27 cellular contexts compared by ENCODE assay signal in genomic region chr7:157205438-157205837, GRCh38.
DNase-seq lines count a peak whose midpoint lies in the region; ATAC-seq, FAIRE-seq and TF ChIP-seq lines count a peak whose summit lies in the region.
"Had no signal": no experiment of that assay in that cellular context is flagged by ENCODE, and none has a peak within 500 bp of the region (broad histone marks: within the 10 kb centered on the region; RNA-seq: fewer than 3 reads in every experiment).

No MANE protein-coding gene starts in this region.

- no peak for TF ChIP-seq POLR2A in K562 (conservative IDR thresholded peaks at IDR 0.05)

- no peak overlapping the region for H2AFZ ChIP-seq in K562 (ENCODE audit: low read depth, low read length)
- H2AFZ ChIP-seq: GM23248 had no signal

- POLR2A ChIA-PET in K562 (lab: Yijun Ruan, JAX) = interaction anchor here (0.9 to 2.5 kb wide), 2 partner anchors 16 to 133 kb away, joined by 3 to 9 read pairs; no protein-coding TSS in a partner anchor

- peaks cover 81% of the 10 kb centered on the region for H3K36me3 ChIP-seq in K562 (ENCODE audit: control insufficient read depth, insufficient read depth, low read length)

- no peak overlapping the region for H3K27ac ChIP-seq in K562 (ENCODE audit: extremely low read depth, low read depth, low read length)
- H3K27ac ChIP-seq: 22Rv1, GM23248 had no signal

- H3K4me2 ChIP-seq in K562 (ENCODE audit: insufficient read depth, low read length) = no peak overlapping the region
- H3K4me2 ChIP-seq: BLaER1 treated with 17β-estradiol and CSF1 and Interleukin-3, amounts not matched to agents 10 nM and 100 nM had no signal

- in situ Hi-C loops in K562 (cut with MboI) = no loop called here

- H4K20me1 ChIP-seq in K562 (replicated peaks; ENCODE audit: control insufficient read depth, insufficient read depth, low read length) = no peaks in the 10 kb centered on the region

- no peaks in the 10 kb centered on the region for H3K79me2 ChIP-seq in K562 (ENCODE audit: control insufficient read depth, insufficient read depth, low read length)

- FAIRE-seq in K562 (lab: Jason Lieb, UNC) = no peak
- FAIRE-seq: A204.1, GM12891, GM19239, H1 had no signal

- H3K27me3 ChIP-seq in K562 (ENCODE audit: control insufficient read depth in 2 of 2, insufficient read depth in 2 of 2, low read length in 2 of 2) = no peaks in the 10 kb centered on the region
- H3K27me3 ChIP-seq: BE2C; BLaER1 treated with 17β-estradiol and CSF1 and Interleukin-3, amounts not matched to agents 10 nM and 100 nM had no signal

- no peaks in the 10 kb centered on the region for H3K9me3 ChIP-seq in K562 (replicated peaks; ENCODE audit: control insufficient read depth, insufficient read depth, low read depth, low read length)
- H3K9me3 ChIP-seq: BE2C; BLaER1 treated with 17β-estradiol and CSF1 and Interleukin-3, amounts not matched to agents 10 nM and 100 nM had no signal

- no peaks in the 10 kb centered on the region for H3K4me1 ChIP-seq in K562 (replicated peaks in 1 of 2; ENCODE audit: control insufficient read depth in 2 of 2, insufficient read depth in 2 of 2, low read length in 2 of 2)

- no TSS peak for BruUV-seq in K562 (replicated peaks; lab: Mats Ljungman, UMichigan)

- H3K4me3 ChIP-seq in K562 = no peak overlapping the region
- H3K4me3 ChIP-seq: BLaER1 treated with 17β-estradiol and CSF1 and Interleukin-3, amounts not matched to agents 10 nM and 100 nM; GM23248 had no signal

- no peak for TF ChIP-seq CTCF in K562 (IDR thresholded peaks at IDR 0.05 in 2 of 3, conservative IDR thresholded peaks at IDR 0.05 in 1 of 3; ENCODE audit: insufficient read depth in 2 of 3, low read depth in 1 of 3, low read length in 3 of 3)

- no peak for TF ChIP-seq EP300 in K562 (IDR thresholded peaks at IDR 0.05; ENCODE audit: low read length)

- no peak for ATAC-seq in K562
- ATAC-seq in GM18519 (IDR thresholded peaks at IDR 0.05; ENCODE audit: low FRiP score, unreplicated experiment) = no peak

- no peaks in the 10 kb centered on the region for H3K9me1 ChIP-seq in K562 (ENCODE audit: control insufficient read depth, insufficient read depth, low read length)

- H3K9ac ChIP-seq in K562 (ENCODE audit: insufficient read depth in 1 of 2, low read depth in 2 of 2, low read length in 2 of 2) = no peak overlapping the region
- H3K9ac ChIP-seq: BLaER1 treated with 17β-estradiol and CSF1 and Interleukin-3, amounts not matched to agents 10 nM and 100 nM; GM23248 had no signal

- WGBS in K562 (ENCODE audit: insufficient coverage, low coverage, missing lambda C conversion rate) = 63% methylated on average over 2 of the region's 2 CpGs

- DNase-seq in NCI-H2171 treated with DMSO at 0.1 percent for 48 hours (lab: John Stamatoyannopoulos, UW) = peak; percentile 13
- DNase-seq in NCI-H2171 (lab: John Stamatoyannopoulos, UW) = no peak
- DNase-seq in RPMI7951 (ENCODE audit: low read depth) = peak; percentile 4
- no peak for DNase-seq in K562 (ENCODE audit: extremely low read depth in 1 of 4, low spot score in 3 of 4)
- DNase-seq in pons (ENCODE audit: low spot score) = peak; percentile 60
- no peak for DNase-seq in ureter (ENCODE audit: low spot score)
- DNase-seq in dermis blood vessel endothelial cell = no peak
- DNase-seq: ACHN; AML-193; BE2C; Calu3; CD4-positive, alpha-beta T cell; CD8-positive, alpha-beta memory T cell; COR-L47; DMS53; DMS79 treated with DMSO at 0.1 percent for 48 hours; GF-D8; GM23248; H7; HCEC 1CT had no signal

- intact Hi-C loops in K562 (cut with micrococcal nuclease) = no loop called here

- TF ChIP-seq RAD21 in K562 (CRISPR knock-in tag; conservative IDR thresholded peaks at IDR 0.05 in 1 of 2, IDR thresholded peaks at IDR 0.05 in 1 of 2) = no peak

- CTCF ChIA-PET in K562 (lab: Yijun Ruan, JAX; ENCODE audit: low intra/inter-chr PET ratio) = no interaction called here

TF ChIP-seq in K562, 482 proteins besides CTCF, POLR2A, EP300 and RAD21:
- TF ChIP-seq POLR2AphosphoS5 (IDR thresholded peaks at IDR 0.05; ENCODE audit: control insufficient read depth, insufficient read depth, low read depth, low read length) (peak; percentile 21; the same call in 1 of the 2 replicates), E2F8 (IDR thresholded peaks at IDR 0.05; ENCODE audit: low read depth, partially characterized antibody) (no peak)
TF ChIP-seq in K562: peak in this region for 1.

Comparison
In these comparisons a context has a peak if more than half of its experiments do, and no peak if none do; other contexts are left out.
1. DNase-seq: peak in NCI-H2171 treated with DMSO at 0.1 percent for 48 hours (single experiment), RPMI7951 (single experiment) and pons (single experiment); none in NCI-H2171 (single experiment), K562 (0 of 4), ureter (single experiment) and dermis blood vessel endothelial cell (single experiment).